ENCODE assay signal across 8 cellular contexts in genomic region chr1:27529638-27530018, GRCh38. TPM values are rescaled to one million over a fixed set of nuclear protein-coding genes. Genes with fewer than 3 reads are reported as not detected.
A peak's percentile ranks its signal among the peaks of the same experiment; 100 is the strongest.
DNase-seq lines count a peak whose midpoint lies in the region; ATAC-seq and TF ChIP-seq lines count a peak whose summit lies in the region.

No MANE protein-coding gene starts in this region.

- peaks cover 16% of the 10 kb centered on the region for H3K4me1 ChIP-seq in endodermal cell (ENCODE audit: control insufficient read depth, insufficient read depth, low read length)

- H3K27me3 Mint-ChIP-seq in endodermal cell (ENCODE audit: insufficient read depth) (no peaks in the 10 kb centered on the region), osteocyte (ENCODE audit: unreplicated experiment) (no peaks in the 10 kb centered on the region)

- H3K9me3 Mint-ChIP-seq in endodermal cell (no peaks in the 10 kb centered on the region), osteocyte (ENCODE audit: unreplicated experiment) (no peaks in the 10 kb centered on the region)

- H3K9ac ChIP-seq in endodermal cell (ENCODE audit: extremely low read depth, low read length, poor library complexity, severe bottlenecking), result no peak overlapping the region

- TF ChIP-seq CTCF in 22Rv1 (IDR thresholded peaks at IDR 0.05) (no peak), endodermal cell (conservative IDR thresholded peaks at IDR 0.05) (no peak), osteocyte (IDR thresholded peaks at IDR 0.05) (no peak)

- ATAC-seq in GM18858 (IDR thresholded peaks at IDR 0.05; ENCODE audit: unreplicated experiment) (no peak), HG03571 (IDR thresholded peaks at IDR 0.05; ENCODE audit: unreplicated experiment) (no peak), GM19324 (IDR thresholded peaks at IDR 0.05; ENCODE audit: low FRiP score, unreplicated experiment) (no peak)

- H3K27ac Mint-ChIP-seq in endodermal cell (peak overlapping the region; percentile 57), osteocyte (ENCODE audit: unreplicated experiment) (peak overlapping the region; percentile 87)

- H3K27ac ChIP-seq in 22Rv1 (peak overlapping the region; percentile 46; the same call in 1 of the 2 replicates), endodermal cell (ENCODE audit: low read depth, low read length) (peak overlapping the region; percentile 15)

- peaks cover 17% of the 10 kb centered on the region for H3K36me3 ChIP-seq in endodermal cell (ENCODE audit: control insufficient read depth, insufficient read depth, low read length)

- peaks cover 12% of the 10 kb centered on the region for H3K36me3 Mint-ChIP-seq in endodermal cell (ENCODE audit: low read depth)
- peaks cover 31% of the 10 kb centered on the region for H3K36me3 Mint-ChIP-seq in osteocyte (ENCODE audit: unreplicated experiment)

- H3K9me3 ChIP-seq in endodermal cell (ENCODE audit: control insufficient read depth, low read length), result no peaks in the 10 kb centered on the region

- H3K4me1 Mint-ChIP-seq in endodermal cell (peaks cover 42% of the 10 kb centered on the region), osteocyte (ENCODE audit: unreplicated experiment) (peaks cover 52% of the 10 kb centered on the region)

- DNase-seq in NCI-H1417 treated with DMSO at 0.1 percent for 48 hours (lab: John Stamatoyannopoulos, UW) (peak; percentile 12), endodermal cell (no peak), osteocyte (ENCODE audit: extremely low spot score, unreplicated experiment) (no peak)
- DNase-seq in stimulated activated CD4-positive, alpha-beta T cell treated with anti-CD3 and anti-CD28 coated beads, Interleukin-4, amount 100 ng/mL, for 4 hours, result no peak

- H3K4me3 Mint-ChIP-seq in endodermal cell, result no peak overlapping the region
- H3K4me3 Mint-ChIP-seq in osteocyte (ENCODE audit: unreplicated experiment), result no peak overlapping the region

- no peaks in the 10 kb centered on the region for H3K27me3 ChIP-seq in endodermal cell (ENCODE audit: control insufficient read depth, insufficient read depth, low read length, poor library complexity, severe bottlenecking)

- 87% methylated on average over 7 of the region's 7 CpGs; no CpG with 5 or more reads in 1 of the 2 experiments for WGBS in endodermal cell (ENCODE audit: insufficient coverage in 1 of 2, insufficient read length in 1 of 2), 2 experiments

- H3K4me3 ChIP-seq in endodermal cell (ENCODE audit: low read length), result no peak overlapping the region

RNA-seq across cellular contexts. Expression of gene WASF2, which starts 39.7 kb away (rescaled TPM):
- total RNA-seq in endodermal cell, result 10 to 100 TPM; 90.0 to 98.8 TPM
- 67.7 TPM for polyA plus RNA-seq in endodermal cell (2013, experiment 1 of 2)
- polyA plus RNA-seq in endodermal cell (2013, experiment 2 of 2), result 64.0 TPM
- 187 and 189 TPM in 2 replicates for total RNA-seq in osteocyte
